Comparison of ENCODE assay signal across 26 cellular contexts in genomic region chr18:22914633-22915032, GRCh38. TPM values are rescaled to one million over a fixed set of nuclear protein-coding genes. Genes with fewer than 3 reads are reported as not detected.
DNase-seq lines count a peak whose midpoint lies in the region; ATAC-seq and TF ChIP-seq lines count a peak whose summit lies in the region.
"Had no signal": no experiment of that assay in that cellular context is flagged by ENCODE, and none has a peak within 500 bp of the region (broad histone marks: within the 10 kb centered on the region; RNA-seq: fewer than 3 reads in every experiment).

No MANE protein-coding gene starts in this region.

- WGBS in liver = 48% methylated on average over 3 of the region's 3 CpGs
- 58 to 82% methylated on average over 3 of the region's 3 CpGs for WGBS in upper lobe of left lung, 2 donors

- no peak overlapping the region for H3K4me3 ChIP-seq in liver (ENCODE audit: low read depth in 1 of 3, low read length in 3 of 3)
- H3K4me3 ChIP-seq in upper lobe of left lung = peak overlapping the region in 3 of 4 donors; percentile 8 to 32 (median 14)
- no peak overlapping the region for H3K4me3 ChIP-seq in foreskin fibroblast (ENCODE audit: low read depth in 1 of 2, low read length in 2 of 2)
- H3K4me3 ChIP-seq: GM12878, HAP-1, right atrium auricular region, thoracic aorta had no signal

- DNase-seq in NCI-H1105 treated with DMSO at 0.1 percent for 48 hours (lab: John Stamatoyannopoulos, UW) (peak; percentile 34), NCI-H1105 (lab: John Stamatoyannopoulos, UW) (no peak), epithelial cell of prostate (ENCODE audit: low read depth, low spot score) (no peak), upper lobe of left lung (no peak), HFFc6 (no peak), foreskin fibroblast (no peak)
- DNase-seq: 8988T; activated CD4-positive, alpha-beta T cell treated with anti-CD3 and anti-CD28 coated beads for 4 hours; activated CD8-positive, alpha-beta memory T cell treated with anti-CD3 and anti-CD28 coated beads, Interleukin-2, amount 50 U/mL, for 48 hours; activated naive CD4-positive, alpha-beta T cell treated with anti-CD3 and anti-CD28 coated beads for 36 hours; cortex of kidney; erythroblast; head of caudate nucleus; NCI-H1092; nephron progenitor cell; NK-92 treated with Interleukin-12 subunit alpha and Interleukin-12 subunit beta, amount 100 ng/mL, for 24 hours; stimulated activated CD4-positive, alpha-beta T cell treated with anti-CD3 and anti-CD28 coated beads, Interleukin-2, amount 100 ng/mL, for 24 hours; T-helper 2 cell had no signal

- ATAC-seq in upper lobe of left lung (ENCODE audit: low FRiP score in 2 of 2) = no peak
- ATAC-seq in GM21619 (IDR thresholded peaks at IDR 0.05; ENCODE audit: unreplicated experiment) = no peak
- ATAC-seq: GM12878, Right ventricle myocardium inferior had no signal

- H3K9ac ChIP-seq in liver (ENCODE audit: low read depth in 1 of 2, low read length in 2 of 2) = no peak overlapping the region

- H3K36me3 ChIP-seq in liver (ENCODE audit: control insufficient read depth in 4 of 4, insufficient read depth in 3 of 4, low read depth in 1 of 4, low read length in 3 of 4) = no peaks in the 10 kb centered on the region
- H3K36me3 ChIP-seq in upper lobe of left lung = no peaks in the 10 kb centered on the region
- H3K36me3 ChIP-seq: HAP-1, right atrium auricular region, thoracic aorta had no signal

- TF ChIP-seq CTCF in liver (IDR thresholded peaks at IDR 0.05; ENCODE audit: low read depth, low read length, missing input control) (no peak), upper lobe of left lung (IDR thresholded peaks at IDR 0.05) (no peak), HFFc6 (IDR thresholded peaks at IDR 0.05) (no peak), foreskin fibroblast (IDR thresholded peaks at IDR 0.05; ENCODE audit: low read depth, low read length) (no peak)

- TF ChIP-seq POLR2A in upper lobe of left lung (IDR thresholded peaks at IDR 0.05) = no peak

- H3K27ac Mint-ChIP-seq in HFFc6 = no peak overlapping the region
- H3K27ac Mint-ChIP-seq: activated naive CD4-positive, alpha-beta T cell treated with anti-CD3 and anti-CD28 coated beads for 36 hours; nephron progenitor cell had no signal

- H3K27ac ChIP-seq in epithelial cell of prostate (peak overlapping the region; percentile 95), liver (ENCODE audit: low read depth in 1 of 2, low read length in 2 of 2) (no peak overlapping the region), upper lobe of left lung (peak overlapping the region in 2 of 4 donors; percentile 78 to 83)
- H3K27ac ChIP-seq: C4-2B, right atrium auricular region, thoracic aorta had no signal

- no peaks in the 10 kb centered on the region for H3K4me1 Mint-ChIP-seq in HFFc6 (ENCODE audit: low read depth)
- H3K4me1 Mint-ChIP-seq: nephron progenitor cell had no signal

- H3K27me3 ChIP-seq in liver (ENCODE audit: control insufficient read depth in 4 of 4, insufficient read depth in 4 of 4, low read length in 3 of 4) (no peaks in the 10 kb centered on the region), upper lobe of left lung (no peaks in the 10 kb centered on the region)
- H3K27me3 ChIP-seq: right atrium auricular region had no signal

- H3K9me3 ChIP-seq in liver (ENCODE audit: control insufficient read depth in 4 of 4, low read length in 3 of 4) (no peaks in the 10 kb centered on the region), upper lobe of left lung (no peaks in the 10 kb centered on the region)
- H3K9me3 ChIP-seq: HAP-1, right atrium auricular region, thoracic aorta had no signal

- no peaks in the 10 kb centered on the region for H3K9me3 Mint-ChIP-seq in HFFc6
- H3K9me3 Mint-ChIP-seq: activated naive CD4-positive, alpha-beta T cell treated with anti-CD3 and anti-CD28 coated beads for 36 hours; nephron progenitor cell had no signal

- TF ChIP-seq RAD21 in liver (IDR thresholded peaks at IDR 0.05) = no peak

- no peak overlapping the region for H3K4me3 Mint-ChIP-seq in HFFc6
- H3K4me3 Mint-ChIP-seq: activated naive CD4-positive, alpha-beta T cell treated with anti-CD3 and anti-CD28 coated beads for 36 hours; nephron progenitor cell had no signal

- H3K4me1 ChIP-seq in liver (ENCODE audit: control insufficient read depth in 4 of 4, insufficient read depth in 4 of 4, low read length in 3 of 4) = peaks cover 0 to 6% (median 0%) of the 10 kb centered on the region in 4 donors
- peaks cover 0 to 5% (median 2%) of the 10 kb centered on the region in 4 donors for H3K4me1 ChIP-seq in upper lobe of left lung
- H3K4me1 ChIP-seq: right atrium auricular region had no signal

- TF ChIP-seq EP300 in upper lobe of left lung (IDR thresholded peaks at IDR 0.05) = no peak

- no peaks in the 10 kb centered on the region for H3K36me3 Mint-ChIP-seq in HFFc6 (ENCODE audit: low read depth)

- peaks cover 4% of the 10 kb centered on the region for H3K27me3 Mint-ChIP-seq in HFFc6 (ENCODE audit: insufficient read depth)

TF ChIP-seq in liver, 16 proteins besides CTCF, POLR2A, EP300 and RAD21:
- TF ChIP-seq FOXA1 (IDR thresholded peaks at IDR 0.05) (no peak), SP1 (IDR thresholded peaks at IDR 0.05) (peak; percentile 15)

RNA-seq across cellular contexts. Expression of gene RBBP8, which starts 18.5 kb away (rescaled TPM):
- total RNA-seq in liver = 1 to 10 TPM; 7.6 to 9.8 TPM
- 1 to 10 TPM; 6.5 to 7.2 TPM for polyA plus RNA-seq in liver
- 10 to 100 TPM; 10.9 to 78.2 (median 30.3) TPM for total RNA-seq in upper lobe of left lung
- 10 to 100 TPM; 13.9 to 27.0 (median 25.2) TPM for total RNA-seq in HFFc6 (2021; fragmentation: NEBNext Ultra II Directional; extraction: Animal tissue kit (Norgen Biotek cat#: 25700))

Comparison
In these comparisons a context has a peak if more than half of its experiments do, and no peak if none do; other contexts are left out.
1. H3K4me3 ChIP-seq: peak in upper lobe of left lung (3 of 4); none in liver (0 of 3) and foreskin fibroblast (0 of 2).